Comparison of ENCODE assay signal across 1 cellular context in genomic region chr2:198408171-198408570, GRCh38.
TF ChIP-seq lines count a peak whose summit lies in the region.

No MANE protein-coding gene starts in this region.

TF ChIP-seq in GM23338, 12 proteins besides CTCF, POLR2A, EP300 and RAD21 (continued from another document):
- TF ChIP-seq ZNF462 (CRISPR knock-in tag; IDR thresholded peaks at IDR 0.05) (no peak), NANOG (IDR thresholded peaks at IDR 0.05; ENCODE audit: borderline replicate concordance) (no peak), REST (IDR thresholded peaks at IDR 0.05; ENCODE audit: unreplicated experiment) (no peak), CREB1 (CRISPR knock-in tag; IDR thresholded peaks at IDR 0.05; ENCODE audit: low read depth) (no peak), JUNB (IDR thresholded peaks at IDR 0.05; ENCODE audit: unreplicated experiment) (no peak), EZH2 (IDR thresholded peaks at IDR 0.05; ENCODE audit: low read depth, unreplicated experiment) (no peak), ZNF331 (CRISPR knock-in tag; IDR thresholded peaks at IDR 0.05; ENCODE audit: low read depth) (no peak), EZH2phosphoT487 (IDR thresholded peaks at IDR 0.05; ENCODE audit: unreplicated experiment) (no peak), STAT1 (IDR thresholded peaks at IDR 0.05; ENCODE audit: unreplicated experiment) (no peak), ZNF114 (CRISPR knock-in tag; IDR thresholded peaks at IDR 0.05) (no peak), ETS1 (IDR thresholded peaks at IDR 0.05) (no peak)
